Comparison of ENCODE assay signal across 8 cellular contexts in genomic region chr9:2157277-2158105, GRCh38.
DNase-seq lines count a peak whose midpoint lies in the region; ATAC-seq and TF ChIP-seq lines count a peak whose summit lies in the region.

No MANE protein-coding gene starts in this region.

- peaks cover 22% of the 10 kb centered on the region for H3K4me1 ChIP-seq in PC-3 (ENCODE audit: insufficient read depth, low read length)

- H4K20me1 ChIP-seq in PC-3 (ENCODE audit: low read length), result no peaks in the 10 kb centered on the region

- peak overlapping the region; percentile 78 for H3K4me3 ChIP-seq in PC-3 (ENCODE audit: low read length)

- peaks cover 7% of the 10 kb centered on the region for H3K36me3 Mint-ChIP-seq in activated naive CD4-positive, alpha-beta T cell treated with anti-CD3 and anti-CD28 coated beads, Interleukin-2, amount 50 U/mL, for 24 hours
- no peaks in the 10 kb centered on the region for H3K36me3 Mint-ChIP-seq in progenitor cell of endocrine pancreas (ENCODE audit: insufficient read depth)

- H3K9me2 ChIP-seq in PC-3 (replicated peaks; ENCODE audit: low read length), result no peaks in the 10 kb centered on the region

- peaks cover 87% of the 10 kb centered on the region for H3K4me1 Mint-ChIP-seq in activated naive CD4-positive, alpha-beta T cell treated with anti-CD3 and anti-CD28 coated beads, Interleukin-2, amount 50 U/mL, for 24 hours
- peaks cover 27% of the 10 kb centered on the region for H3K4me1 Mint-ChIP-seq in progenitor cell of endocrine pancreas (ENCODE audit: low read depth)

- no peak for TF ChIP-seq CTCF in PC-3 (conservative IDR thresholded peaks at IDR 0.05; ENCODE audit: low read depth, low read length)
- no peak for TF ChIP-seq CTCF in progenitor cell of endocrine pancreas (IDR thresholded peaks at IDR 0.05; ENCODE audit: unreplicated experiment)

- no TSS peak for BruUV-seq in PC-3 (replicated peaks; lab: Mats Ljungman, UMichigan)

- no peaks in the 10 kb centered on the region for H3F3A ChIP-seq in PC-3 (ENCODE audit: low read length, unreplicated experiment)

- POLR2A ChIA-PET in PC-3 (lab: Charles Lee; ENCODE audit: unreplicated experiment), result no interaction called here

- peak; percentile 74 for DNase-seq in activated effector memory CD4-positive, alpha-beta T cell treated with anti-CD3 and anti-CD28 coated beads, Interleukin-2, amount 50 U/mL, for 16 hours
- DNase-seq in activated effector memory CD4-positive, alpha-beta T cell treated with Interleukin-2 at 50 U/mL for 16 hours, result no peak
- peak; percentile 49 for DNase-seq in PC-3
- DNase-seq in Right ventricle myocardium superior, result peak; percentile 52
- DNase-seq in progenitor cell of endocrine pancreas (ENCODE audit: low spot score, unreplicated experiment), result no peak
- no peak for DNase-seq in NCI-H128 (lab: John Stamatoyannopoulos, UW; ENCODE audit: unreplicated experiment)

- no peaks in the 10 kb centered on the region for H3K9me3 Mint-ChIP-seq in activated naive CD4-positive, alpha-beta T cell treated with anti-CD3 and anti-CD28 coated beads, Interleukin-2, amount 50 U/mL, for 24 hours
- H3K9me3 Mint-ChIP-seq in progenitor cell of endocrine pancreas (ENCODE audit: low read depth), result no peaks in the 10 kb centered on the region

- H3K4me3 Mint-ChIP-seq in activated naive CD4-positive, alpha-beta T cell treated with anti-CD3 and anti-CD28 coated beads, Interleukin-2, amount 50 U/mL, for 24 hours, result peak overlapping the region; percentile 97
- peak overlapping the region; percentile 75 for H3K4me3 Mint-ChIP-seq in progenitor cell of endocrine pancreas (ENCODE audit: low read depth)

- no peaks in the 10 kb centered on the region for H3K36me3 ChIP-seq in PC-3 (ENCODE audit: low read depth, low read length)

- H3K4me2 ChIP-seq in PC-3 (ENCODE audit: low read length), result peak overlapping the region; percentile 100

- peak overlapping the region; percentile 99 for H3K27ac Mint-ChIP-seq in activated naive CD4-positive, alpha-beta T cell treated with anti-CD3 and anti-CD28 coated beads, Interleukin-2, amount 50 U/mL, for 24 hours
- no peak overlapping the region for H3K27ac Mint-ChIP-seq in progenitor cell of endocrine pancreas

- peak overlapping the region; percentile 87 for H3K9ac ChIP-seq in PC-3 (ENCODE audit: low read length)

- CTCF ChIA-PET in PC-3 (lab: Charles Lee), result interaction anchor here (0.6 kb wide), 1 partner anchor 114 kb away, joined by 5 read pairs; no protein-coding TSS in a partner anchor

- H2AFZ ChIP-seq in PC-3 (ENCODE audit: low read length), result peak overlapping the region; percentile 90

- peak overlapping the region; percentile 77 for H3K27ac ChIP-seq in PC-3 (ENCODE audit: low read length)

- peak; percentile 29 for ATAC-seq in HG03095 (IDR thresholded peaks at IDR 0.05; ENCODE audit: unreplicated experiment)
- peak; percentile 60 for ATAC-seq in PC-3
- peak; percentile 78 for ATAC-seq in Right ventricle myocardium superior (ENCODE audit: poor library complexity)

- intact Hi-C loops in PC-3 (cut with micrococcal nuclease), result loop anchor here (5.0 to 10.0 kb wide), 2 partner anchors 85 to 143 kb away; partner anchors contain the start of gene SMARCA2
- intact Hi-C loops in Right ventricle myocardium superior (cut with DNase I), result no loop called here

- H3K27me3 Mint-ChIP-seq in activated naive CD4-positive, alpha-beta T cell treated with anti-CD3 and anti-CD28 coated beads, Interleukin-2, amount 50 U/mL, for 24 hours, result no peaks in the 10 kb centered on the region
- H3K27me3 Mint-ChIP-seq in progenitor cell of endocrine pancreas, result peaks cover 9% of the 10 kb centered on the region

- H3K79me2 ChIP-seq in PC-3 (ENCODE audit: low read length), result peaks cover 10% of the 10 kb centered on the region

- H3K9me3 ChIP-seq in PC-3 (ENCODE audit: low read length), result no peaks in the 10 kb centered on the region

- no peaks in the 10 kb centered on the region for H3K27me3 ChIP-seq in PC-3 (ENCODE audit: low read length)

Comparison
In these comparisons a context has a peak if more than half of its experiments do, and no peak if none do; other contexts are left out.
1. DNase-seq: peak in activated effector memory CD4-positive, alpha-beta T cell treated with anti-CD3 and anti-CD28 coated beads, Interleukin-2, amount 50 U/mL, for 16 hours (single experiment), PC-3 (single experiment) and Right ventricle myocardium superior (single experiment); none in activated effector memory CD4-positive, alpha-beta T cell treated with Interleukin-2 at 50 U/mL for 16 hours (single experiment), progenitor cell of endocrine pancreas (single experiment) and NCI-H128 (single experiment).
2. Peak in every context shown above with its lines, with median percentiles within 50 percentile points of each other: ATAC-seq.